In genomic region chr1:25245809-25246599, GRCh38 we compare ENCODE assay signal across 8 cellular contexts. TPM values are rescaled to one million over a fixed set of nuclear protein-coding genes. Genes with fewer than 3 reads are reported as not detected.
DNase-seq lines count a peak whose midpoint lies in the region; ATAC-seq, FAIRE-seq and TF ChIP-seq lines count a peak whose summit lies in the region.

No MANE protein-coding gene starts in this region.

- peak overlapping the region; percentile 100 for H3K27ac ChIP-seq in thoracic aorta

- H3K4me3 Mint-ChIP-seq in brain = peak overlapping the region; percentile 89 to 99 (median 97)

- peaks cover 46% of the 10 kb centered on the region for H3K36me3 Mint-ChIP-seq in brain

- H3K27me3 Mint-ChIP-seq in brain = peaks cover 12% of the 10 kb centered on the region

- peaks cover 57% of the 10 kb centered on the region for H3K36me3 ChIP-seq in MG63
- H3K36me3 ChIP-seq in thoracic aorta = peaks cover 36% of the 10 kb centered on the region

- H3K27ac Mint-ChIP-seq in brain = peak overlapping the region; percentile 99 to 100 (median 99)

- DNase-seq in GM12864 (ENCODE audit: low read depth) (no peak), MG63 (no peak), kidney tubule cell (ENCODE audit: low spot score) (peak; percentile 52), thoracic aorta (ENCODE audit: low spot score) (no peak), frontal cortex (ENCODE audit: low spot score in 2 of 2) (no peak)
- no peak for DNase-seq in activated effector memory CD4-positive, alpha-beta T cell treated with anti-CD3 and anti-CD28 coated beads, Interleukin-2, amount 50 U/mL, for 16 hours

- peaks cover 20 to 40% of the 10 kb centered on the region in 2 donors for H3K4me1 ChIP-seq in thoracic aorta (ENCODE audit: control insufficient read depth in 1 of 2, low read depth in 2 of 2)

- peaks cover 61% of the 10 kb centered on the region for H3K4me1 Mint-ChIP-seq in brain

- peaks cover 0 to 3% (median 0%) of the 10 kb centered on the region in 5 experiments for H3K9me3 Mint-ChIP-seq in brain

- FAIRE-seq in frontal cortex (lab: Jason Lieb, UNC) = no peak

- no peaks in the 10 kb centered on the region for H3K9me3 ChIP-seq in MG63
- H3K9me3 ChIP-seq in thoracic aorta = no peaks in the 10 kb centered on the region

- H3K4me3 ChIP-seq in GM12864 (ENCODE audit: low read depth, low read length) = peak overlapping the region; percentile 67
- H3K4me3 ChIP-seq in MG63 = peak overlapping the region; percentile 85
- H3K4me3 ChIP-seq in thoracic aorta = peak overlapping the region; percentile 98

- H3K27me3 ChIP-seq in MG63 (no peaks in the 10 kb centered on the region), thoracic aorta (replicated peaks; ENCODE audit: insufficient read depth) (no peaks in the 10 kb centered on the region)

- TF ChIP-seq CTCF in GM12864 (IDR thresholded peaks at IDR 0.05; ENCODE audit: low read depth, low read length, missing control alignments) (no peak), brain (conservative IDR thresholded peaks at IDR 0.05) (no peak), thoracic aorta (IDR thresholded peaks at IDR 0.05) (no peak)

- ATAC-seq in thoracic aorta (ENCODE audit: insufficient number of reproducible peaks, low FRiP score, low read depth) (no peak), GM19452 (IDR thresholded peaks at IDR 0.05; ENCODE audit: unreplicated experiment) (no peak)

RNA-seq across cellular contexts. Expression of gene RSRP1, which starts 1.2 kb away (rescaled TPM):
- 36.4 and 44.5 TPM in 2 replicates for total RNA-seq in MG63 (2014; rRNA removed; shearing (Covaris generic); ENCODE audit: low replicate concordance)
- 36.8 TPM for polyA plus RNA-seq in brain (ENCODE audit: insufficient read depth, low read depth, low replicate concordance)
- total RNA-seq in thoracic aorta = 100 to 1,000 TPM; 193 to 208 TPM
- total RNA-seq in frontal cortex = 48.5 TPM

RNA-seq across cellular contexts. Expression of gene SYF2, which starts 13.7 kb away (rescaled TPM):
- 37.8 and 40.1 TPM in 2 replicates for total RNA-seq in MG63 (2014; rRNA removed; shearing (Covaris generic); ENCODE audit: low replicate concordance)
- 64.2 TPM for polyA plus RNA-seq in brain (ENCODE audit: insufficient read depth, low read depth, low replicate concordance)
- 10 to 100 TPM; 34.9 to 53.9 TPM for total RNA-seq in thoracic aorta
- total RNA-seq in frontal cortex = 34.2 TPM

RNA-seq across cellular contexts. Expression of gene RHD, which starts 26.3 kb away (rescaled TPM):
- not detected in 2 replicates for total RNA-seq in MG63 (2014; rRNA removed; shearing (Covaris generic); ENCODE audit: low replicate concordance)
- polyA plus RNA-seq in brain (ENCODE audit: insufficient read depth, low read depth, low replicate concordance) = not detected
- total RNA-seq in thoracic aorta = not detected
- total RNA-seq in frontal cortex = 0.41 TPM
